In genomic region chr5:1782385-1783213, GRCh38 we compare ENCODE assay signal across 13 cellular contexts. TPM values are rescaled to one million over a fixed set of nuclear protein-coding genes. Genes with fewer than 3 reads are reported as not detected.
DNase-seq lines count a peak whose midpoint lies in the region; ATAC-seq, FAIRE-seq and TF ChIP-seq lines count a peak whose summit lies in the region.
"Had no signal": no experiment of that assay in that cellular context is flagged by ENCODE, and none has a peak within 500 bp of the region (broad histone marks: within the 10 kb centered on the region; RNA-seq: fewer than 3 reads in every experiment).

No MANE protein-coding gene starts in this region.

- H3K4me3 ChIP-seq in endodermal cell (ENCODE audit: low read length) (no peak overlapping the region), transverse colon (no peak overlapping the region)
- H3K4me3 ChIP-seq: heart right ventricle had no signal

- no peak for TF ChIP-seq CTCF in endodermal cell (conservative IDR thresholded peaks at IDR 0.05)
- no peak for TF ChIP-seq CTCF in transverse colon (IDR thresholded peaks at IDR 0.05)

- H3K9me3 Mint-ChIP-seq in endodermal cell: no peaks in the 10 kb centered on the region
- H3K9me3 Mint-ChIP-seq: CD8-positive, alpha-beta memory T cell had no signal

- intact Hi-C loops in transverse colon (cut with DNase I; ENCODE audit: low total_unique reads): no loop called here

- 88 to 91% methylated on average over 13 to 14 of the region's 14 CpGs for WGBS in endodermal cell (ENCODE audit: insufficient coverage in 1 of 2, insufficient read length in 1 of 2), 2 experiments
- 65 to 68% methylated on average over 5 to 14 of the region's 14 CpGs for WGBS in transverse colon (ENCODE audit: low coverage in 1 of 2), 2 donors

- H3K4me1 ChIP-seq in endodermal cell (ENCODE audit: control insufficient read depth, insufficient read depth, low read length) (no peaks in the 10 kb centered on the region), transverse colon (no peaks in the 10 kb centered on the region)
- H3K4me1 ChIP-seq: heart right ventricle had no signal

- TF ChIP-seq EP300 in transverse colon (IDR thresholded peaks at IDR 0.05; ENCODE audit: low read depth): no peak

- H3K27me3 ChIP-seq in endodermal cell (ENCODE audit: control insufficient read depth, insufficient read depth, low read length, poor library complexity, severe bottlenecking) (no peaks in the 10 kb centered on the region), transverse colon (peaks cover 5% of the 10 kb centered on the region)

- H3K36me3 Mint-ChIP-seq in endodermal cell (ENCODE audit: low read depth): no peaks in the 10 kb centered on the region
- H3K36me3 Mint-ChIP-seq: CD8-positive, alpha-beta memory T cell had no signal

- H3K36me3 ChIP-seq in endodermal cell (ENCODE audit: control insufficient read depth, insufficient read depth, low read length): no peaks in the 10 kb centered on the region
- no peaks in the 10 kb centered on the region for H3K36me3 ChIP-seq in transverse colon
- H3K36me3 ChIP-seq: heart right ventricle had no signal

- no peaks in the 10 kb centered on the region for H3K27me3 Mint-ChIP-seq in endodermal cell (ENCODE audit: insufficient read depth)

- H3K4me1 Mint-ChIP-seq in endodermal cell: no peaks in the 10 kb centered on the region

- in situ Hi-C loops in transverse colon (cut with MboI; ENCODE audit: low pct_ligation_motif_present in 1 of 4, low pct_unique_long_range_greater_than_20kb in 1 of 4, low sequenced_read_pairs in 3 of 4): no loop called here

- no peak for DNase-seq in GM12891 (ENCODE audit: insufficient read length, low spot score)
- peak; percentile 26 for DNase-seq in endodermal cell
- DNase-seq in transverse colon: no peak
- DNase-seq in RCC 7860 (ENCODE audit: low spot score): no peak
- DNase-seq in iPS-NIHi11 (ENCODE audit: low spot score): no peak
- DNase-seq in HK-2 (ENCODE audit: unreplicated experiment): no peak
- DNase-seq: CD8-positive, alpha-beta memory T cell; heart right ventricle; mesendoderm had no signal

- H3K9me3 ChIP-seq in endodermal cell (ENCODE audit: control insufficient read depth, low read length): no peaks in the 10 kb centered on the region
- H3K9me3 ChIP-seq in transverse colon: no peaks in the 10 kb centered on the region
- H3K9me3 ChIP-seq: heart right ventricle had no signal

- TF ChIP-seq POLR2A in GM12891 (IDR thresholded peaks at IDR 0.05; ENCODE audit: low read depth, low read length): no peak
- no peak for TF ChIP-seq POLR2A in transverse colon (IDR thresholded peaks at IDR 0.05)

- H3K9ac ChIP-seq in endodermal cell (ENCODE audit: extremely low read depth, low read length, poor library complexity, severe bottlenecking): no peak overlapping the region

- ATAC-seq in GM19351 (IDR thresholded peaks at IDR 0.05; ENCODE audit: unreplicated experiment) (peak; percentile 7), HG03095 (IDR thresholded peaks at IDR 0.05; ENCODE audit: unreplicated experiment) (peak; percentile 5)

- no peak overlapping the region for H3K4me3 Mint-ChIP-seq in endodermal cell

- H3K27ac ChIP-seq in endodermal cell (ENCODE audit: low read depth, low read length) (no peak overlapping the region), transverse colon (no peak overlapping the region)
- H3K27ac ChIP-seq: heart right ventricle had no signal

- no peak overlapping the region for H3K27ac Mint-ChIP-seq in endodermal cell

- FAIRE-seq in GM12891 (lab: Jason Lieb, UNC) (peak; percentile 85), RCC 7860 (lab: Jason Lieb, UNC) (no peak)
- FAIRE-seq: astrocyte, endometrium had no signal

TF ChIP-seq in GM12891, 5 proteins besides CTCF, POLR2A, EP300 and RAD21:
- TF ChIP-seq SPI1 (IDR thresholded peaks at IDR 0.05; ENCODE audit: low read depth, low read length) (no peak), PAX5 (IDR thresholded peaks at IDR 0.05; ENCODE audit: insufficient read depth, low read length, severe bottlenecking) (no peak), POU2F2 (IDR thresholded peaks at IDR 0.05; ENCODE audit: low read depth, low read length) (no peak), TAF1 (IDR thresholded peaks at IDR 0.05; ENCODE audit: low read depth, low read length) (no peak), POLR2AphosphoS5 (IDR thresholded peaks at IDR 0.05; ENCODE audit: low read depth, low read length) (no peak)

RNA-seq across cellular contexts. Expression of gene MRPL36, which starts 17.0 kb away (rescaled TPM):
- 107 TPM for polyA plus RNA-seq in GM12891 (2012; ENCODE audit: low read depth, missing spikeins)
- total RNA-seq in endodermal cell: 10 to 100 TPM; 44.0 to 49.7 TPM
- 73.8 TPM for polyA plus RNA-seq in endodermal cell (2013, experiment 1 of 2)
- polyA plus RNA-seq in endodermal cell (2013, experiment 2 of 2): 63.7 TPM
- 10 to 100 TPM; 26.7 to 37.4 (median 32.7) TPM for total RNA-seq in transverse colon

RNA-seq across cellular contexts. Expression of gene NDUFS6, which starts 18.6 kb away (rescaled TPM):
- 106 TPM for polyA plus RNA-seq in GM12891 (2012; ENCODE audit: low read depth, missing spikeins)
- total RNA-seq in endodermal cell (10 to 100 TPM; 47.9 to 65.2 TPM), transverse colon (100 to 1,000 TPM in 1 of 4 donors, 10 to 100 TPM in 3; 36.4 to 133 (median 66.4) TPM)
- polyA plus RNA-seq in endodermal cell (2013, experiment 1 of 2): 79.9 TPM
- polyA plus RNA-seq in endodermal cell (2013, experiment 2 of 2): 73.3 TPM
